Comparison of ENCODE assay signal across 15 cellular contexts in genomic region chr17:28624148-28624547, GRCh38. TPM values are rescaled to one million over a fixed set of nuclear protein-coding genes. Genes with fewer than 3 reads are reported as not detected.
DNase-seq lines count a peak whose midpoint lies in the region; ATAC-seq and TF ChIP-seq lines count a peak whose summit lies in the region.
"Had no signal": no experiment of that assay in that cellular context is flagged by ENCODE, and none has a peak within 500 bp of the region (broad histone marks: within the 10 kb centered on the region; RNA-seq: fewer than 3 reads in every experiment).

No MANE protein-coding gene starts in this region.

- H3K36me3 ChIP-seq in heart left ventricle (peaks cover 2 to 99% (median 93%) of the 10 kb centered on the region in 9 donors), esophagus muscularis mucosa (peaks cover 52 to 97% (median 86%) of the 10 kb centered on the region in 4 donors)

- H3K9me3 ChIP-seq in heart left ventricle (no peaks in the 10 kb centered on the region), T-helper 17 cell (ENCODE audit: control insufficient read depth, low read length, poor library complexity, severe bottlenecking) (no peaks in the 10 kb centered on the region), esophagus muscularis mucosa (no peaks in the 10 kb centered on the region)

- H3K27ac Mint-ChIP-seq in T-helper 17 cell: peak overlapping the region; percentile 82
- H3K27ac Mint-ChIP-seq: B cell, GM23338 had no signal

- ATAC-seq in heart left ventricle: peak in 2 of 4 donors; percentile 32 to 41
- no peak for ATAC-seq in left cardiac atrium
- no peak for ATAC-seq in T-helper 17 cell
- peak; percentile 50 for ATAC-seq in left ventricle myocardium superior
- ATAC-seq: GM23338 had no signal

- TF ChIP-seq POLR2A in heart left ventricle (IDR thresholded peaks at IDR 0.05): no peak
- TF ChIP-seq POLR2A in esophagus muscularis mucosa (IDR thresholded peaks at IDR 0.05; ENCODE audit: low read depth): no peak

- no peaks in the 10 kb centered on the region for H3K27me3 ChIP-seq in heart left ventricle
- H3K27me3 ChIP-seq in esophagus muscularis mucosa: no peaks in the 10 kb centered on the region

- H3K4me1 ChIP-seq in heart left ventricle (peaks cover 0 to 16% (median 0%) of the 10 kb centered on the region in 12 donors), esophagus muscularis mucosa (no peaks in the 10 kb centered on the region)

- DNase-seq in heart left ventricle (no peak), left cardiac atrium (no peak), T-helper 17 cell (no peak), left ventricle myocardium superior (no peak), mesenteric fat pad (ENCODE audit: low spot score) (peak; percentile 1), C1 segment of cervical spinal cord (lab: John Stamatoyannopoulos, UW) (no peak), esophagus muscularis mucosa (ENCODE audit: extremely low spot score) (no peak), iPS-NIHi7 (ENCODE audit: extremely low spot score) (no peak)
- DNase-seq: CD4-positive, alpha-beta memory T cell; DMS79 treated with DMSO at 0.1 percent for 48 hours; EL; H7 had no signal

- WGBS in heart left ventricle, 4 donors: 81 to 93% (median 86%) methylated on average over 2 of the region's 2 CpGs
- WGBS in esophagus muscularis mucosa: 95% methylated on average over 2 of the region's 2 CpGs

- no peak overlapping the region for H3K4me3 Mint-ChIP-seq in T-helper 17 cell
- H3K4me3 Mint-ChIP-seq: B cell; CD4-positive, alpha-beta memory T cell; GM23338 had no signal

- peaks cover 24% of the 10 kb centered on the region for H3K36me3 Mint-ChIP-seq in T-helper 17 cell (ENCODE audit: low read depth)

- TF ChIP-seq EP300 in esophagus muscularis mucosa (IDR thresholded peaks at IDR 0.05): no peak

- no peak overlapping the region for H3K4me3 ChIP-seq in heart left ventricle
- H3K4me3 ChIP-seq in esophagus muscularis mucosa: no peak overlapping the region
- H3K4me3 ChIP-seq: GM23338 had no signal

- peak overlapping the region in 8 of 12 donors; percentile 4 to 64 (median 27) for H3K27ac ChIP-seq in heart left ventricle
- H3K27ac ChIP-seq in esophagus muscularis mucosa (replicated peaks in 1 of 4): no peak overlapping the region
- H3K27ac ChIP-seq: C4-2B had no signal

- peaks cover 18% of the 10 kb centered on the region for H3K4me1 Mint-ChIP-seq in T-helper 17 cell
- H3K4me1 Mint-ChIP-seq: B cell, GM23338 had no signal

- intact Hi-C loops in heart left ventricle (cut with DNase I): no loop called here
- intact Hi-C loops in left cardiac atrium (cut with DNase I): no loop called here
- intact Hi-C loops in left ventricle myocardium superior (cut with micrococcal nuclease): no loop called here
- intact Hi-C loops in esophagus muscularis mucosa (cut with DNase I): no loop called here

- no peak for TF ChIP-seq CTCF in heart left ventricle (IDR thresholded peaks at IDR 0.05)
- TF ChIP-seq CTCF in esophagus muscularis mucosa (IDR thresholded peaks at IDR 0.05): no peak

- no peaks in the 10 kb centered on the region for H3K27me3 Mint-ChIP-seq in T-helper 17 cell
- H3K27me3 Mint-ChIP-seq: B cell; CD4-positive, alpha-beta memory T cell had no signal

RNA-seq across cellular contexts. Expression of gene RSKR, which starts 10.2 kb away (rescaled TPM):
- total RNA-seq in heart left ventricle (1 to 10 TPM; 2.8 to 8.3 (median 4.7) TPM), left cardiac atrium (1 to 10 TPM; 4.4 to 5.8 TPM), T-helper 17 cell (1 to 10 TPM; 8.1 to 8.8 TPM), left ventricle myocardium superior (4.0 TPM), mesenteric fat pad (7.6 TPM), esophagus muscularis mucosa (1 to 10 TPM; 2.3 to 4.2 (median 4.1) TPM)
- 1 to 10 TPM; 3.6 to 3.9 TPM for polyA plus RNA-seq in heart left ventricle
- polyA plus RNA-seq: CD4-positive, alpha-beta memory T cell had no signal

RNA-seq across cellular contexts. Expression of gene BLTP2, which starts 20.8 kb away (rescaled TPM):
- 100 to 1,000 TPM in 2 of 9 donors, 10 to 100 TPM in 7; 63.6 to 116 (median 74.1) TPM for total RNA-seq in heart left ventricle
- 10 to 100 TPM; 19.8 to 44.9 TPM for polyA plus RNA-seq in heart left ventricle
- 10 to 100 TPM; 83.6 to 93.3 TPM for total RNA-seq in left cardiac atrium
- 100 to 1,000 TPM; 136 to 153 TPM for total RNA-seq in T-helper 17 cell
- total RNA-seq in left ventricle myocardium superior: 73.8 TPM
- 163 TPM for total RNA-seq in mesenteric fat pad
- total RNA-seq in esophagus muscularis mucosa: 100 to 1,000 TPM in 2 of 4 donors, 10 to 100 TPM in 2; 90.0 to 127 (median 98.2) TPM

RNA-seq across cellular contexts. Expression of gene SPAG5, which starts 25.3 kb away (rescaled TPM):
- total RNA-seq in heart left ventricle (10 to 100 TPM in 1 of 9 donors, 1 to 10 TPM in 4, under 1 TPM in 4; 0.39 to 11.6 (median 1.5) TPM), left cardiac atrium (1 to 10 TPM in 1 of 2 donors, under 1 TPM in 1; 0.97 to 2.7 TPM), T-helper 17 cell (10 to 100 TPM; 19.2 to 31.5 TPM), left ventricle myocardium superior (1.1 TPM), mesenteric fat pad (3.1 TPM), esophagus muscularis mucosa (1 to 10 TPM in 1 of 4 donors, under 1 TPM in 3; 0.83 to 1.7 (median 0.97) TPM)
- 1 to 10 TPM in 1 of 2 donors, under 1 TPM in 1; 0.42 to 1.2 TPM for polyA plus RNA-seq in heart left ventricle

RNA-seq across cellular contexts. Expression of gene SDF2, which starts 37.6 kb away (rescaled TPM):
- 10 to 100 TPM; 19.6 to 39.1 (median 34.2) TPM for total RNA-seq in heart left ventricle
- polyA plus RNA-seq in heart left ventricle: 10 to 100 TPM; 21.9 to 58.6 TPM
- total RNA-seq in left cardiac atrium: 10 to 100 TPM; 32.9 to 33.7 TPM
- 10 to 100 TPM; 31.5 to 38.5 TPM for total RNA-seq in T-helper 17 cell
- total RNA-seq in left ventricle myocardium superior: 30.7 TPM
- 41.8 TPM for total RNA-seq in mesenteric fat pad
- 10 to 100 TPM; 39.1 to 46.7 (median 42.6) TPM for total RNA-seq in esophagus muscularis mucosa

RNA-seq across cellular contexts. Expression of gene SUPT6H, which starts 37.9 kb away (rescaled TPM):
- total RNA-seq in heart left ventricle (10 to 100 TPM; 37.2 to 91.6 (median 49.1) TPM), left cardiac atrium (10 to 100 TPM; 35.6 to 47.2 TPM), T-helper 17 cell (100 to 1,000 TPM; 136 to 139 TPM), left ventricle myocardium superior (46.0 TPM), mesenteric fat pad (76.6 TPM), esophagus muscularis mucosa (10 to 100 TPM; 57.3 to 84.4 (median 71.1) TPM)
- 10 to 100 TPM; 31.7 to 34.5 TPM for polyA plus RNA-seq in heart left ventricle

Comparison
In these comparisons a context has a peak if more than half of its experiments do, and no peak if none do; other contexts are left out.
1. H3K27ac ChIP-seq: peak in heart left ventricle (8 of 12); none in esophagus muscularis mucosa (0 of 4).